In genomic region chr6:89987140-89987539, GRCh38 we compare ENCODE assay signal across 15 cellular contexts.
DNase-seq lines count a peak whose midpoint lies in the region; ATAC-seq and TF ChIP-seq lines count a peak whose summit lies in the region.
"Had no signal": no experiment of that assay in that cellular context is flagged by ENCODE, and none has a peak within 500 bp of the region (broad histone marks: within the 10 kb centered on the region; RNA-seq: fewer than 3 reads in every experiment).

No MANE protein-coding gene starts in this region.

- no peaks in the 10 kb centered on the region for H3K27me3 Mint-ChIP-seq in activated CD4-positive, alpha-beta memory T cell treated with anti-CD3 and anti-CD28 coated beads for 36 hours
- no peaks in the 10 kb centered on the region for H3K27me3 Mint-ChIP-seq in activated CD4-positive, alpha-beta memory T cell treated with anti-CD3 and anti-CD28 coated beads, Interleukin-2, amount 10 ng/mL, durations not matched to agents 7 days and 5 days
- H3K27me3 Mint-ChIP-seq in T-cell (no peaks in the 10 kb centered on the region), chondrocyte (ENCODE audit: low read depth) (no peaks in the 10 kb centered on the region)

- H3K4me3 Mint-ChIP-seq in activated CD4-positive, alpha-beta memory T cell treated with anti-CD3 and anti-CD28 coated beads for 36 hours, result no peak overlapping the region
- H3K4me3 Mint-ChIP-seq in activated CD4-positive, alpha-beta memory T cell treated with anti-CD3 and anti-CD28 coated beads, Interleukin-2, amount 10 ng/mL, durations not matched to agents 7 days and 5 days, result no peak overlapping the region
- H3K4me3 Mint-ChIP-seq in T-cell, result no peak overlapping the region
- H3K4me3 Mint-ChIP-seq in chondrocyte (ENCODE audit: unreplicated experiment), result peak overlapping the region; percentile 49

- CTCF ChIA-PET in activated CD4-positive, alpha-beta memory T cell treated with anti-CD3 and anti-CD28 coated beads for 36 hours (lab: Charles Lee), result interaction anchor here (0.6 to 1.6 kb wide), 3 partner anchors 22 to 47 kb away, joined by 3 to 9 read pairs (median 3); no protein-coding TSS in a partner anchor
- CTCF ChIA-PET in activated CD4-positive, alpha-beta memory T cell treated with anti-CD3 and anti-CD28 coated beads, Interleukin-2, amount 10 ng/mL, durations not matched to agents 7 days and 5 days (lab: Charles Lee), result interaction anchor here (1.3 to 1.8 kb wide), 2 partner anchors 43 to 47 kb away, joined by 5 read pairs; no protein-coding TSS in a partner anchor
- CTCF ChIA-PET in T-cell (lab: Charles Lee), result interaction anchor here in 1 of 2 donors (0.6 kb wide), 1 partner anchor 637 kb away, joined by 4 read pairs; no protein-coding TSS in a partner anchor

- peak overlapping the region; percentile 78 for H3K27ac Mint-ChIP-seq in activated CD4-positive, alpha-beta memory T cell treated with anti-CD3 and anti-CD28 coated beads for 36 hours
- no peak overlapping the region for H3K27ac Mint-ChIP-seq in activated CD4-positive, alpha-beta memory T cell treated with anti-CD3 and anti-CD28 coated beads, Interleukin-2, amount 10 ng/mL, durations not matched to agents 7 days and 5 days
- H3K27ac Mint-ChIP-seq in T-cell, result peak overlapping the region; percentile 7 to 64
- H3K27ac Mint-ChIP-seq in chondrocyte (ENCODE audit: unreplicated experiment), result peak overlapping the region; percentile 98

- H3K9me3 ChIP-seq in skeletal muscle satellite cell (replicated peaks; ENCODE audit: low read length), result no peaks in the 10 kb centered on the region
- H3K9me3 ChIP-seq: vagina had no signal

- H3K9me3 Mint-ChIP-seq in activated CD4-positive, alpha-beta memory T cell treated with anti-CD3 and anti-CD28 coated beads for 36 hours, result no peaks in the 10 kb centered on the region
- peaks cover 2% of the 10 kb centered on the region for H3K9me3 Mint-ChIP-seq in activated CD4-positive, alpha-beta memory T cell treated with anti-CD3 and anti-CD28 coated beads, Interleukin-2, amount 10 ng/mL, durations not matched to agents 7 days and 5 days
- H3K9me3 Mint-ChIP-seq in T-cell, result no peaks in the 10 kb centered on the region
- H3K9me3 Mint-ChIP-seq in chondrocyte (ENCODE audit: low read depth), result no peaks in the 10 kb centered on the region

- peak; percentile 59 for DNase-seq in activated CD4-positive, alpha-beta memory T cell treated with anti-CD3 and anti-CD28 coated beads for 36 hours
- DNase-seq in activated CD4-positive, alpha-beta memory T cell treated with anti-CD3 and anti-CD28 coated beads, Interleukin-2, amount 10 ng/mL, durations not matched to agents 7 days and 5 days, result no peak
- DNase-seq in T-cell, result no peak
- DNase-seq in chondrocyte (ENCODE audit: low spot score), result no peak
- DNase-seq in HT-29 (ENCODE audit: low spot score), result no peak
- no peak for DNase-seq in GM10266 (ENCODE audit: extremely low spot score)
- no peak for DNase-seq in NCI-H1694 treated with DMSO at 0.1 percent for 48 hours (lab: John Stamatoyannopoulos, UW)
- DNase-seq: effector CD4-positive, alpha-beta T cell; NCI-H1417 treated with DMSO at 0.1 percent for 48 hours; NCI-H82 had no signal

- POLR2A ChIA-PET in activated CD4-positive, alpha-beta memory T cell treated with anti-CD3 and anti-CD28 coated beads for 36 hours (lab: Charles Lee), result interaction anchor here (0.8 to 1.6 kb wide), 3 partner anchors 14 to 39 kb away, joined by 3 to 5 read pairs (median 4); no protein-coding TSS in a partner anchor
- POLR2A ChIA-PET in activated CD4-positive, alpha-beta memory T cell treated with anti-CD3 and anti-CD28 coated beads, Interleukin-2, amount 10 ng/mL, durations not matched to agents 7 days and 5 days (lab: Charles Lee), result interaction anchor here (1.1 kb wide), 1 partner anchor 22 kb away, joined by 3 read pairs; no protein-coding TSS in a partner anchor
- POLR2A ChIA-PET in T-cell (lab: Charles Lee), result interaction anchor here in 1 of 2 donors (0.5 to 0.6 kb wide), 2 partner anchors 309 to 333 kb away, joined by 3 to 5 read pairs; no protein-coding TSS in a partner anchor

- no peaks in the 10 kb centered on the region for H3K27me3 ChIP-seq in skeletal muscle satellite cell (ENCODE audit: control insufficient read depth, insufficient read depth, low read length)
- H3K27me3 ChIP-seq: hepatocyte, vagina had no signal

- peaks cover 22% of the 10 kb centered on the region for H3K36me3 Mint-ChIP-seq in activated CD4-positive, alpha-beta memory T cell treated with anti-CD3 and anti-CD28 coated beads for 36 hours
- H3K36me3 Mint-ChIP-seq in activated CD4-positive, alpha-beta memory T cell treated with anti-CD3 and anti-CD28 coated beads, Interleukin-2, amount 10 ng/mL, durations not matched to agents 7 days and 5 days (ENCODE audit: low read depth), result peaks cover 31% of the 10 kb centered on the region
- H3K36me3 Mint-ChIP-seq in T-cell (peaks cover 47% of the 10 kb centered on the region), chondrocyte (ENCODE audit: low read depth) (no peaks in the 10 kb centered on the region)

- no peaks in the 10 kb centered on the region for H3K36me3 ChIP-seq in skeletal muscle satellite cell (ENCODE audit: insufficient read depth, low read length)
- H3K36me3 ChIP-seq: vagina had no signal

- peaks cover 49% of the 10 kb centered on the region for H3K4me1 ChIP-seq in skeletal muscle satellite cell (ENCODE audit: control insufficient read depth, insufficient read depth, low read length)
- H3K4me1 ChIP-seq: vagina had no signal

- ATAC-seq in T-cell (replicated peaks in 1 of 4), result no peak

- intact Hi-C loops in activated CD4-positive, alpha-beta memory T cell treated with anti-CD3 and anti-CD28 coated beads for 36 hours (cut with micrococcal nuclease), result loop anchor here (1.0 to 2.0 kb wide), 3 partner anchors 8 to 22 kb away; no protein-coding TSS in a partner anchor

- H3K4me3 ChIP-seq in skeletal muscle satellite cell (ENCODE audit: low read length), result no peak overlapping the region
- H3K4me3 ChIP-seq: hepatocyte, PC-9, SK-N-MC, vagina had no signal

- H3K4me1 Mint-ChIP-seq in activated CD4-positive, alpha-beta memory T cell treated with anti-CD3 and anti-CD28 coated beads for 36 hours (ENCODE audit: low read depth), result peaks cover 67% of the 10 kb centered on the region
- peaks cover 22% of the 10 kb centered on the region for H3K4me1 Mint-ChIP-seq in activated CD4-positive, alpha-beta memory T cell treated with anti-CD3 and anti-CD28 coated beads, Interleukin-2, amount 10 ng/mL, durations not matched to agents 7 days and 5 days
- H3K4me1 Mint-ChIP-seq in T-cell, result peaks cover 56 to 70% (median 68%) of the 10 kb centered on the region in 3 donors
- peaks cover 72% of the 10 kb centered on the region for H3K4me1 Mint-ChIP-seq in chondrocyte (ENCODE audit: low read depth)

- TF ChIP-seq CTCF in chondrocyte (IDR thresholded peaks at IDR 0.05) (no peak), GM10266 (IDR thresholded peaks at IDR 0.05; ENCODE audit: control insufficient read depth, insufficient read depth, low read depth, missing control alignments) (no peak)

- H3K9ac ChIP-seq in skeletal muscle satellite cell (ENCODE audit: low read depth, low read length), result peak overlapping the region; percentile 92

- peak overlapping the region; percentile 78 for H3K4me2 ChIP-seq in skeletal muscle satellite cell (ENCODE audit: low read length)
- H3K4me2 ChIP-seq: hepatocyte, PC-9 had no signal
